13 cellular contexts compared by ENCODE assay signal in the genomic region with DNA sequence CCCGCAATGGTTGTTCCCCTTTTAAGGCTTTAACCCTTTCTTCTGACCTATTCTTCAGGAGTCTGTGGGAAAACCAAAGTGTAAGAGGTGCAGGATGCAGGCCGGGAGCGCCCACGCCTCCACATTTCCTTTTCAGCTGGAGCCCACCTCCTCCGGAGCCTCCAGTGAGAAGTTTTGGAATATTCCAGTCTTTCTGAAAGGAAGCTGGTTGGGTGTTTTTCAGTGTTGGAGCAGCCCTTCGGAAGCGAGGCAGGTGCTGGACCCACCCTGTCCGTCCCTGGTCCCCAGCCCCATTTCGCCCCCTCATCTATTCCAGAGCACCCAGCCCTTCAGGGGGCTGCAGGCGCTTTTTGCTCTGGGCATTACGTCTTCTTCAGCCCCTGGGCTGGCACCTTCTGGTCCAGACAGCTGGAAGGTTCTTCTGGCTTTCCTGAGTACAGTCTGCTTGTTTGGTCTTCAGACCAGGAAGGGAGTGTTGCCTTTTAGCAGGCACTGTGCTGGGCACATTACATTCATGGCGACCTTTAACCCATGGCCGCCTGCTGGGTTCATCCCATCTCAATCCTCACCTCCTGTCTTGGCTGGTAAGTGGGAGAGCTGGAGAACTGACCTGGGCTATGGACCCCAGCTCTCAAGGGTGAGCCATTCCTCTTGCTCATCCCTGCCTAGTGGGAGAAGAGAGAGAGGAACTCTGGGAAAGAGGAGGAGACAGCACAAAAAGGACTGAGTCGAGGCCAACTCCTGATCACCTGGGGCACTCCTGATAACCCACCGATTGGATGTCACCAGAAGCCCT. TPM values are rescaled to one million over a fixed set of nuclear protein-coding genes. Genes with fewer than 3 reads are reported as not detected.
DNase-seq lines count a peak whose midpoint lies in the region; ATAC-seq and TF ChIP-seq lines count a peak whose summit lies in the region.
"Had no signal": no experiment of that assay in that cellular context is flagged by ENCODE, and none has a peak within 500 bp of the region (broad histone marks: within the 10 kb centered on the region; RNA-seq: fewer than 3 reads in every experiment).

No MANE protein-coding gene starts in this region.

- ATAC-seq in left lung (no peak), GM21786 (IDR thresholded peaks at IDR 0.05; ENCODE audit: unreplicated experiment) (no peak), GM21447 (IDR thresholded peaks at IDR 0.05; ENCODE audit: unreplicated experiment) (no peak)
- ATAC-seq: PC-3; stimulated activated naive CD8-positive, alpha-beta T cell treated with anti-CD3 and anti-CD28 coated beads, Interleukin-15, Interleukin-2, amounts not matched to agents 100 U/mL and 50 U/mL, for 24 hours had no signal

- peaks cover 4 to 19% of the 10 kb centered on the region in 2 donors for H3K4me1 ChIP-seq in left lung

- no peaks in the 10 kb centered on the region for H3K36me3 ChIP-seq in left lung
- H3K36me3 ChIP-seq: lower lobe of right lung had no signal

- peaks cover 0 to 5% (median 0%) of the 10 kb centered on the region in 5 experiments for H3K9me3 Mint-ChIP-seq in brain

- peak overlapping the region; percentile 90 to 96 (median 91) for H3K4me3 Mint-ChIP-seq in brain

- peak overlapping the region in 3 of 5 experiments; percentile 39 to 91 (median 53) for H3K27ac Mint-ChIP-seq in brain

- peaks cover 19% of the 10 kb centered on the region for H3K36me3 Mint-ChIP-seq in brain

- peaks cover 44% of the 10 kb centered on the region for H3K4me1 Mint-ChIP-seq in brain

- peaks cover 13% of the 10 kb centered on the region for H3K27me3 Mint-ChIP-seq in brain

- TF ChIP-seq CTCF in brain (conservative IDR thresholded peaks at IDR 0.05) (no peak), left lung (IDR thresholded peaks at IDR 0.05) (no peak)

- H3K4me3 ChIP-seq in left lung = peak overlapping the region; percentile 34 to 47

- no peak overlapping the region for H3K27ac ChIP-seq in left lung
- H3K27ac ChIP-seq: lower lobe of right lung had no signal

- H3K27me3 ChIP-seq in left lung = peaks cover 14 to 58% of the 10 kb centered on the region in 2 donors

- DNase-seq in HCEC 1CT (peak; percentile 17), left lung (no peak), superior temporal gyrus (ENCODE audit: extremely low spot score) (peak; percentile 17), SW 1271 (lab: John Stamatoyannopoulos, UW) (no peak)
- no peak for DNase-seq in stimulated activated CD4-positive, alpha-beta T cell treated with anti-CD3 and anti-CD28 coated beads, Interleukin-4, amount 100 ng/mL, for 1 hour
- DNase-seq: activated CD4-positive, CD25-positive, alpha-beta regulatory T cell; activated naive CD4-positive, alpha-beta T cell treated with Interleukin-2 at 50 U/mL for 16 hours; lower lobe of right lung; PC-3; stimulated activated naive CD8-positive, alpha-beta T cell treated with anti-CD3 and anti-CD28 coated beads, Interleukin-15, Interleukin-2, amounts not matched to agents 100 U/mL and 50 U/mL, for 24 hours had no signal

- intact Hi-C loops in left lung (cut with DNase I) = no loop called here

- no peaks in the 10 kb centered on the region for H3K9me3 ChIP-seq in left lung
- H3K9me3 ChIP-seq: lower lobe of right lung had no signal

RNA-seq across cellular contexts. Expression of gene THY1, which starts 0.7 kb away (rescaled TPM):
- 154 TPM for polyA plus RNA-seq in brain (ENCODE audit: insufficient read depth, low read depth, low replicate concordance)
- total RNA-seq in left lung = 100 to 1,000 TPM in 1 of 2 donors, 10 to 100 TPM in 1; 46.6 to 130 TPM
- total RNA-seq: PC-3 had no signal

RNA-seq across cellular contexts. Expression of gene USP2, which starts 42.2 kb away (rescaled TPM):
- polyA plus RNA-seq in brain (ENCODE audit: insufficient read depth, low read depth, low replicate concordance) = 10.1 TPM
- 1 to 10 TPM; 2.6 to 3.7 TPM for total RNA-seq in left lung

Comparison
In these comparisons a context has a peak if more than half of its experiments do, and no peak if none do; other contexts are left out.
1. DNase-seq: peak in HCEC 1CT (single experiment) and superior temporal gyrus (single experiment); none in left lung (0 of 2), SW 1271 (0 of 2) and stimulated activated CD4-positive, alpha-beta T cell treated with anti-CD3 and anti-CD28 coated beads, Interleukin-4, amount 100 ng/mL, for 1 hour (single experiment).